Comparison of ENCODE assay signal across 11 cellular contexts in genomic region chr9:6973762-6974161, GRCh38.
A peak's percentile ranks its signal among the peaks of the same experiment; 100 is the strongest.
DNase-seq lines count a peak whose midpoint lies in the region; ATAC-seq and TF ChIP-seq lines count a peak whose summit lies in the region.
"Had no signal": no experiment of that assay in that cellular context is flagged by ENCODE, and none has a peak within 500 bp of the region (broad histone marks: within the 10 kb centered on the region; RNA-seq: fewer than 3 reads in every experiment).

No MANE protein-coding gene starts in this region.

- no peaks in the 10 kb centered on the region for H3K36me3 ChIP-seq in ascending aorta
- no peaks in the 10 kb centered on the region for H3K36me3 ChIP-seq in H7 (replicated peaks; ENCODE audit: control insufficient read depth, insufficient read depth, low read length)

- intact Hi-C loops in ascending aorta (cut with DNase I): no loop called here

- H3K4me1 Mint-ChIP-seq in central memory CD8-positive, alpha-beta T cell: peaks cover 31% of the 10 kb centered on the region

- H3K27ac ChIP-seq in ascending aorta: no peak overlapping the region

- no peak overlapping the region for H3K4me3 Mint-ChIP-seq in central memory CD8-positive, alpha-beta T cell
- H3K4me3 Mint-ChIP-seq: WTC11 had no signal

- H3K9me3 ChIP-seq in ascending aorta: no peaks in the 10 kb centered on the region

- TF ChIP-seq CTCF in ascending aorta (IDR thresholded peaks at IDR 0.05): no peak

- DNase-seq in central memory CD8-positive, alpha-beta T cell (ENCODE audit: low spot score in 2 of 2): no peak
- DNase-seq in ascending aorta (ENCODE audit: low spot score in 2 of 2): no peak
- no peak for DNase-seq in NCI-H446 treated with DMSO at 0.1 percent for 48 hours (lab: John Stamatoyannopoulos, UW)
- no peak for DNase-seq in NCI-H2196 treated with DMSO at 0.1 percent for 48 hours (lab: John Stamatoyannopoulos, UW; ENCODE audit: unreplicated experiment)
- no peak for DNase-seq in H7
- DNase-seq: DND-41, NCI-H1694 had no signal

- H3K4me3 ChIP-seq in ascending aorta (no peak overlapping the region), H7 (ENCODE audit: insufficient read depth, low read depth, low read length) (no peak overlapping the region)

- H3K27me3 ChIP-seq in ascending aorta (no peaks in the 10 kb centered on the region), H7 (ENCODE audit: control insufficient read depth, insufficient read depth, low read length) (no peaks in the 10 kb centered on the region)

- no peaks in the 10 kb centered on the region for H3K9me3 Mint-ChIP-seq in central memory CD8-positive, alpha-beta T cell
- H3K9me3 Mint-ChIP-seq: WTC11 had no signal

- peak overlapping the region; percentile 56 for H3K27ac Mint-ChIP-seq in central memory CD8-positive, alpha-beta T cell (ENCODE audit: low read depth)
- H3K27ac Mint-ChIP-seq: WTC11 had no signal

- ATAC-seq in GM18519 (IDR thresholded peaks at IDR 0.05; ENCODE audit: low FRiP score, unreplicated experiment): peak; percentile 98
- peak; percentile 99 for ATAC-seq in GM21619 (IDR thresholded peaks at IDR 0.05; ENCODE audit: unreplicated experiment)
- peak; percentile 98 for ATAC-seq in HG03460 (IDR thresholded peaks at IDR 0.05; ENCODE audit: unreplicated experiment)
- no peak for ATAC-seq in central memory CD8-positive, alpha-beta T cell (replicated peaks; ENCODE audit: extremely low read depth, poor library complexity, severe bottlenecking)
- ATAC-seq: WTC11 had no signal

- no peaks in the 10 kb centered on the region for H3K27me3 Mint-ChIP-seq in central memory CD8-positive, alpha-beta T cell

- peaks cover 1% of the 10 kb centered on the region for H3K36me3 Mint-ChIP-seq in central memory CD8-positive, alpha-beta T cell (ENCODE audit: insufficient read depth)
- H3K36me3 Mint-ChIP-seq: WTC11 had no signal

- H3K4me1 ChIP-seq in ascending aorta: no peaks in the 10 kb centered on the region
